In the genomic region with DNA sequence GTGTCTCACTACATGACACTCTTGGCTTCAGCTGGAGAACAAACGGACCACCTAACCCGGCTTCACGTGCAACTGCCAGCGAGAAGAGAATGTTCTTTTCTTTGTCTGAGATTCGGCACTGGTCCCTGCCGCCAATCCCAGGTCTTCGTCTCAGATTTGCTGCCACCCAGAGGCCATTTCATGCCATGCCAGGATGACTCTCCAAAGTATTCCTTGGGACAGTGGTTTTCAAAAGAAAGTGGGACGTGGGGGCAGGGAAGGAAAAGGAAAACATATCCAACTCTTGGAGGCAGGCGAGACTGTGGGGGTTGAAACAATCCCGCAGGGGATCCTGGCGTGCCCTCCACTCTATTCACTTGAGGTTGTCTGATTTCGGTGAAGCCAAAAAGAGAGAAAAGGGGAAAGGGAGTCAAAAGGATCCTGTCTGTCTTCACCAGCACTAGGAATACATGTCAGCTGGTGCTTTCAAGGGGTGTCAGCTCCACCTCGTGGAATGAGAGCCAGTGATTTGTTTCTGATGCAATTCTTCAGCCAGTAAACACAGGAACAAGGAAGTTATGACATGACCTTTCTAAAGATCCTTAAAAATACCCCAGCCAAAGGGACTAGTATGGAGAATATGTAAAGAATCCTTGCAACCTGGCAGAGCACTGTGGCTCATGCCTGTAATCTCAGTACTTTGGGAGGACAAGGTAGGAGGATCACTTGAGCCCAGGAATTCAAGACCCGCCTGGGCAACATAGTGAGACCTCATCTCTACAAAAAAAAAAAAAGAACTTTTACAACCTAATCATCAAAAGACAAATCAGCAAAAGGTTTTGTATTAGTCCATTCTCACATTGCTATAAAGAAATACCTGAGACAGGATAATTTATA, we compare ENCODE assay signal across 8 cellular contexts. TPM values are rescaled to one million over a fixed set of nuclear protein-coding genes. Genes with fewer than 3 reads are reported as not detected.
DNase-seq lines count a peak whose midpoint lies in the region; ATAC-seq and TF ChIP-seq lines count a peak whose summit lies in the region.

No MANE protein-coding gene starts in this region.

- H3K4me3 ChIP-seq in fibroblast of the aortic adventitia (ENCODE audit: low read depth, low read length) = no peak overlapping the region

- ATAC-seq in GM18498 (IDR thresholded peaks at IDR 0.05; ENCODE audit: unreplicated experiment) = peak; percentile 80
- peak; percentile 74 for ATAC-seq in HG03066 (IDR thresholded peaks at IDR 0.05; ENCODE audit: low read depth, unreplicated experiment)

- DNase-seq in AG08396 (ENCODE audit: low spot score) (peak; percentile 76), NCI-H2227 (lab: John Stamatoyannopoulos, UW; ENCODE audit: unreplicated experiment) (peak; percentile 78), fibroblast of the aortic adventitia (ENCODE audit: low read depth) (peak; percentile 87), non-pigmented ciliary epithelial cell (ENCODE audit: low read depth) (peak; percentile 30), ureter (ENCODE audit: low spot score) (peak; percentile 70)
- peak in 2 of 3 experiments; percentile 10 to 12 for DNase-seq in activated CD8-positive, alpha-beta memory T cell treated with anti-CD3 and anti-CD28 coated beads for 48 hours (ENCODE audit: low read depth in 2 of 3, low spot score in 2 of 3)

- peak; percentile 91 for TF ChIP-seq CTCF in fibroblast of the aortic adventitia (IDR thresholded peaks at IDR 0.05; ENCODE audit: insufficient read depth, low read length)

RNA-seq across cellular contexts. Expression of gene APLNR, which starts 41.0 kb away (rescaled TPM):
- not detected in 2 replicates for total RNA-seq in fibroblast of the aortic adventitia (ENCODE audit: low replicate concordance)
- 4.7 TPM for total RNA-seq in ureter

RNA-seq across cellular contexts. Expression of gene TNKS1BP1, which starts 46.7 kb away (rescaled TPM):
- total RNA-seq in fibroblast of the aortic adventitia (ENCODE audit: low replicate concordance) = 70.0 and 108 TPM in 2 replicates
- 338 TPM for total RNA-seq in ureter

RNA-seq across cellular contexts. Expression of gene SSRP1, which starts 57.6 kb away (rescaled TPM):
- 60.7 and 83.2 TPM in 2 replicates for total RNA-seq in fibroblast of the aortic adventitia (ENCODE audit: low replicate concordance)
- 103 TPM for total RNA-seq in ureter

Comparison
In these comparisons a context has a peak if more than half of its experiments do, and no peak if none do; other contexts are left out.
1. DNase-seq: peak in every context shown above with its lines; median percentile 87 in fibroblast of the aortic adventitia; 78 in NCI-H2227; 76 in AG08396; 70 in ureter; 30 in non-pigmented ciliary epithelial cell; 11 in activated CD8-positive, alpha-beta memory T cell treated with anti-CD3 and anti-CD28 coated beads for 48 hours.